8 cellular contexts compared by ENCODE assay signal in the genomic region with DNA sequence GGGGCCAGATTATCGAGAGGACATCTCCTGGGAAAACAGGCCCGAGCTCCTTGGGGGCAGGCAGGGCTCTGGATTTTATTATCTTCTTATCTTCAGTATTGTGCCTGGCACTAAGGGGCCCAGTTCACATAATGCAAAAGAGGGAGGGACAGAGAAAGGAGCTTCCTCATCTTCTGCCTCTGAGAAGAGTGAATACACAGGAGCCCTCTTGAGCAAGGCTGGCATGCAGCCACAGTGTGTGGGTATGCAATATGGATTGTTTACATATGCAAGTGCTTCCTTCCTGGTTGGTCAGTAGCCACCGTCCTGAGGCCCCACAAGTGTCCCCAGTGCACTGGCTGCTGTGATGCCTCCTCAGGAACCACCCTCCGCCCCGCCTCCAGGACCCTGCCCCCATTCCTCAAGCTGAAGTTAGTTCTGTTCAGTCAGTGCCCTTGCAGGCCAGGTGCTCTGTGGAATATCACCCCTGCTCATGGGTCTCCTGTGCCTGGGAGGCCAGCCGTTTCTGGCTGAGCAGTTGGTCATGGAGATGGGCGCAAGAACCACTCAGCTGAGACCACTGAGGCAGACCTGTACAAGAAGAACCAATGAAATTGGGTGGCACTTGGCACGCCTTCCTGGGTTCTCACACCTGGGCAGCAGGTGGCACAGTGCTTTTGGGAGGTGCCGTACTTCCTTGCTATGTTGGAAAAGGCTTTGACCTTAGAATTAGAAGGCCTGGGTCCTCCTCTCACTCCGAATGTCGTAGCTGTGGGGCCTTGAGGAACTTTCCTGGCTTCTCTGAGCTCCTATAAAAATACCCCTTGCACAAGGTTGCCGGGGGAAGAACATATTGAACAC. TPM values are rescaled to one million over a fixed set of nuclear protein-coding genes. Genes with fewer than 3 reads are reported as not detected.
DNase-seq lines count a peak whose midpoint lies in the region; ATAC-seq, FAIRE-seq and TF ChIP-seq lines count a peak whose summit lies in the region.

No MANE protein-coding gene starts in this region.

- TF ChIP-seq CTCF in H1 (IDR thresholded peaks at IDR 0.05; ENCODE audit: control extremely low read depth in 1 of 3, insufficient read depth in 1 of 3, low read depth in 1 of 3, low read length in 3 of 3) (no peak), osteoblast (IDR thresholded peaks at IDR 0.05; ENCODE audit: extremely low read depth, low read depth, low read length) (no peak), MM.1S (IDR thresholded peaks at IDR 0.05; ENCODE audit: low read length) (no peak)

- H3K79me1 ChIP-seq in H1 (ENCODE audit: low read depth, low read length) = no peaks in the 10 kb centered on the region

- H4K5ac ChIP-seq in H1 (ENCODE audit: insufficient read length, low read depth, low read length) = no peak overlapping the region

- H3K9me3 Mint-ChIP-seq in activated T-helper 17 cell treated with anti-CD3 and anti-CD28 coated beads, Interleukin-2, amount 50 U/mL, for 72 hours = no peaks in the 10 kb centered on the region
- no peaks in the 10 kb centered on the region for H3K9me3 Mint-ChIP-seq in T-helper 2 cell treated with Interferon-gamma antibody and Interleukin-4, amounts not matched to agents 5 μg/mL and 100 μg/mL, for 36 hours

- TF ChIP-seq RAD21 in H1 (IDR thresholded peaks at IDR 0.05 in 1 of 2, conservative IDR thresholded peaks at IDR 0.05 in 1 of 2; ENCODE audit: low read depth in 2 of 2, low read length in 2 of 2) = no peak

- H3K27me3 Mint-ChIP-seq in activated T-helper 17 cell treated with anti-CD3 and anti-CD28 coated beads, Interleukin-2, amount 50 U/mL, for 72 hours = no peaks in the 10 kb centered on the region
- peaks cover 4% of the 10 kb centered on the region for H3K27me3 Mint-ChIP-seq in T-helper 2 cell treated with Interferon-gamma antibody and Interleukin-4, amounts not matched to agents 5 μg/mL and 100 μg/mL, for 36 hours (ENCODE audit: low read depth)

- H2BK5ac ChIP-seq in H1 (ENCODE audit: low read depth, low read length) = peak overlapping the region; percentile 41; the same call in 1 of the 2 replicates

- no peaks in the 10 kb centered on the region for H3K36me3 Mint-ChIP-seq in activated T-helper 17 cell treated with anti-CD3 and anti-CD28 coated beads, Interleukin-2, amount 50 U/mL, for 72 hours (ENCODE audit: low read depth)
- no peaks in the 10 kb centered on the region for H3K36me3 Mint-ChIP-seq in T-helper 2 cell treated with Interferon-gamma antibody and Interleukin-4, amounts not matched to agents 5 μg/mL and 100 μg/mL, for 36 hours (ENCODE audit: low read depth)

- H3K27me3 ChIP-seq in H1 (replicated peaks in 1 of 4; ENCODE audit: control insufficient read depth in 3 of 4, extremely low read depth in 1 of 4, insufficient read depth in 3 of 4, low read length in 3 of 4) (no peaks in the 10 kb centered on the region), osteoblast (ENCODE audit: insufficient read depth, low read length) (no peaks in the 10 kb centered on the region), MM.1S (replicated peaks; ENCODE audit: insufficient read depth, low read length) (no peaks in the 10 kb centered on the region)

- H3K9ac ChIP-seq in H1 (replicated peaks in 1 of 4; ENCODE audit: extremely low read depth in 1 of 4, low read depth in 3 of 4, low read length in 3 of 4) = no peak overlapping the region
- no peak overlapping the region for H3K9ac ChIP-seq in MM.1S (ENCODE audit: low read length)

- H4K20me1 ChIP-seq in H1 (replicated peaks in 1 of 2; ENCODE audit: control insufficient read depth in 1 of 2, insufficient read depth in 2 of 2, low read length in 2 of 2) = no peaks in the 10 kb centered on the region
- H4K20me1 ChIP-seq in osteoblast (ENCODE audit: insufficient read depth, low read length) = no peaks in the 10 kb centered on the region
- no peaks in the 10 kb centered on the region for H4K20me1 ChIP-seq in MM.1S (ENCODE audit: insufficient read depth, low read length)

- POLR2A ChIA-PET in H1 (lab: Charles Lee; ENCODE audit: partially characterized antibody) = interaction anchor here (1.2 to 1.6 kb wide), 2 partner anchors 15 to 37 kb away, joined by 3 to 4 read pairs; no protein-coding TSS in a partner anchor

- H2AK5ac ChIP-seq in H1 (ENCODE audit: low read depth, low read length) = peak overlapping the region; percentile 44; the same call in 1 of the 2 replicates

- H3K79me2 ChIP-seq in H1 (ENCODE audit: control insufficient read depth in 1 of 2, insufficient read depth in 2 of 2, low read length in 2 of 2) (no peaks in the 10 kb centered on the region), osteoblast (ENCODE audit: insufficient read depth, low read length) (no peaks in the 10 kb centered on the region), MM.1S (ENCODE audit: low read length) (no peaks in the 10 kb centered on the region)

- no peaks in the 10 kb centered on the region for H3K9me3 ChIP-seq in H1 (ENCODE audit: insufficient read depth in 2 of 2, low read depth in 1 of 2, low read length in 1 of 2)
- H3K9me3 ChIP-seq in osteoblast (ENCODE audit: low read depth, low read length) = no peaks in the 10 kb centered on the region
- no peaks in the 10 kb centered on the region for H3K9me3 ChIP-seq in MM.1S (replicated peaks; ENCODE audit: insufficient read depth, low read length)

- peak overlapping the region; percentile 36; the same call in 1 of the 2 replicates for H3K18ac ChIP-seq in H1 (ENCODE audit: extremely low read depth, low read length)

- H3K4me3 Mint-ChIP-seq in activated T-helper 17 cell treated with anti-CD3 and anti-CD28 coated beads, Interleukin-2, amount 50 U/mL, for 72 hours = no peak overlapping the region
- no peak overlapping the region for H3K4me3 Mint-ChIP-seq in T-helper 2 cell treated with Interferon-gamma antibody and Interleukin-4, amounts not matched to agents 5 μg/mL and 100 μg/mL, for 36 hours

- no peak overlapping the region for H4K8ac ChIP-seq in H1 (ENCODE audit: extremely low read depth, insufficient read depth, low read length)

- H3K23ac ChIP-seq in H1 (ENCODE audit: insufficient read length) = no peak overlapping the region

- no peaks in the 10 kb centered on the region for H3K36me3 ChIP-seq in H1 (ENCODE audit: control insufficient read depth in 2 of 4, insufficient read depth in 4 of 4, low read length in 3 of 4)
- H3K36me3 ChIP-seq in osteoblast (ENCODE audit: insufficient read depth, low read length) = no peaks in the 10 kb centered on the region
- no peaks in the 10 kb centered on the region for H3K36me3 ChIP-seq in MM.1S (replicated peaks; ENCODE audit: insufficient read depth, low read length)

- no peaks in the 10 kb centered on the region for H3K4me1 Mint-ChIP-seq in activated T-helper 17 cell treated with anti-CD3 and anti-CD28 coated beads, Interleukin-2, amount 50 U/mL, for 72 hours
- H3K4me1 Mint-ChIP-seq in T-helper 2 cell treated with Interferon-gamma antibody and Interleukin-4, amounts not matched to agents 5 μg/mL and 100 μg/mL, for 36 hours (ENCODE audit: low read depth) = peaks cover 2% of the 10 kb centered on the region

- H3K4me2 ChIP-seq in H1 (ENCODE audit: insufficient read depth in 1 of 2, low read depth in 2 of 2, low read length in 2 of 2) (no peak overlapping the region; a peak in 1 of 4 replicates), osteoblast (ENCODE audit: insufficient read depth, low read length) (no peak overlapping the region), MM.1S (ENCODE audit: low read depth, low read length) (no peak overlapping the region)

- no peak overlapping the region for H3K27ac Mint-ChIP-seq in activated T-helper 17 cell treated with anti-CD3 and anti-CD28 coated beads, Interleukin-2, amount 50 U/mL, for 72 hours
- no peak overlapping the region for H3K27ac Mint-ChIP-seq in T-helper 2 cell treated with Interferon-gamma antibody and Interleukin-4, amounts not matched to agents 5 μg/mL and 100 μg/mL, for 36 hours

- 84% methylated on average over 12 of the region's 12 CpGs; no CpG with 5 or more reads in 1 of the 2 experiments for WGBS in H1 (ENCODE audit: extremely low coverage in 1 of 2, insufficient coverage in 1 of 2, insufficient read length in 1 of 2, insufficient replicate concordance in 2 of 2, low coverage in 1 of 2, low lambda C conversion rate in 2 of 2, missing lambda C conversion rate in 1 of 2), 2 experiments

- no peak overlapping the region for H2BK120ac ChIP-seq in H1 (replicated peaks; ENCODE audit: low read depth, low read length)

- no peak for FAIRE-seq in H1 (lab: Jason Lieb, UNC)

- H3F3A ChIP-seq in MM.1S (ENCODE audit: insufficient read depth, low read length) = no peaks in the 10 kb centered on the region

- no peak for ATAC-seq in GM21515 (IDR thresholded peaks at IDR 0.05; ENCODE audit: unreplicated experiment)
- ATAC-seq in activated T-helper 17 cell treated with anti-CD3 and anti-CD28 coated beads, Interleukin-2, amount 50 U/mL, for 72 hours (replicated peaks) = no peak

- no peak overlapping the region for H2BK20ac ChIP-seq in H1 (ENCODE audit: low read length)

- peaks cover 1% of the 10 kb centered on the region; the same call in 1 of the 2 replicates for H3K23me2 ChIP-seq in H1 (ENCODE audit: low read depth, low read length)

- no peak overlapping the region for H3K4me3 ChIP-seq in H1 (ENCODE audit: extremely low read depth in 1 of 4, insufficient read depth in 2 of 4, low read depth in 3 of 4, low read length in 4 of 4)
- H3K4me3 ChIP-seq in osteoblast (ENCODE audit: insufficient read depth, low read length) = no peak overlapping the region
- no peak overlapping the region for H3K4me3 ChIP-seq in MM.1S (ENCODE audit: low read length)

- no peak overlapping the region for H3K14ac ChIP-seq in H1 (ENCODE audit: insufficient read length)

- CTCF ChIA-PET in H1 (lab: Charles Lee; ENCODE audit: partially characterized antibody) = interaction anchor here (0.6 to 2.8 kb wide), 6 partner anchors 12 to 93 kb away, joined by 3 to 11 read pairs (median 3); no protein-coding TSS in a partner anchor

- H4K91ac ChIP-seq in H1 (replicated peaks; ENCODE audit: insufficient read length, low read length) = peak overlapping the region; percentile 42

- no peak for TF ChIP-seq EP300 in H1 (IDR thresholded peaks at IDR 0.05; ENCODE audit: borderline replicate concordance in 1 of 2, low read depth in 2 of 2, low read length in 2 of 2)

- H3K4me1 ChIP-seq in H1 (replicated peaks in 1 of 4; ENCODE audit: control insufficient read depth in 3 of 4, insufficient read depth in 4 of 4, low read length in 3 of 4) (peaks cover 3 to 11% (median 6%) of the 10 kb centered on the region in 4 experiments), osteoblast (ENCODE audit: insufficient read depth, low read length) (peaks cover 20% of the 10 kb centered on the region), MM.1S (ENCODE audit: low read length) (no peaks in the 10 kb centered on the region)

- peak overlapping the region; percentile 93; the same call in 1 of the 2 replicates for H2BK12ac ChIP-seq in H1 (ENCODE audit: low read depth, low read length)

- H2AFZ ChIP-seq in H1 (ENCODE audit: low read length) = no peak overlapping the region
- peak overlapping the region; percentile 44 for H2AFZ ChIP-seq in osteoblast (ENCODE audit: low read length)
- no peak overlapping the region for H2AFZ ChIP-seq in MM.1S (ENCODE audit: low read length)

- TF ChIP-seq POLR2A in H1 (IDR thresholded peaks at IDR 0.05; ENCODE audit: control extremely low read depth in 1 of 2, low read depth in 2 of 2, low read length in 2 of 2) = no peak

- peak overlapping the region; percentile 100 for H2BK15ac ChIP-seq in H1 (ENCODE audit: low read length)

- no peak overlapping the region for H3K4ac ChIP-seq in H1 (replicated peaks; ENCODE audit: insufficient read length, low read depth, low read length)

- DNase-seq in H4 (ENCODE audit: low spot score) (peak; percentile 68), NCI-H69 (lab: John Stamatoyannopoulos, UW) (peak; percentile 62), H1 (ENCODE audit: low read depth in 1 of 2, low spot score in 2 of 2) (no peak), osteoblast (ENCODE audit: insufficient read length, low spot score, missing footprints) (peak; percentile 72), MM.1S (no peak)
- no peak for DNase-seq in T-helper 2 cell treated with Interferon-gamma antibody and Interleukin-4, amounts not matched to agents 5 μg/mL and 100 μg/mL, for 36 hours (ENCODE audit: low spot score)

- no peak overlapping the region for H3K56ac ChIP-seq in H1 (replicated peaks; ENCODE audit: insufficient read length, low read depth, low read length)

- no peaks in the 10 kb centered on the region for H3K9me2 ChIP-seq in MM.1S (replicated peaks; ENCODE audit: insufficient read depth, low read length)

- H3K27ac ChIP-seq in H1 (ENCODE audit: low read depth, low read length) (no peak overlapping the region; the same call in 1 of the 2 replicates), osteoblast (ENCODE audit: low read depth, low read length) (no peak overlapping the region), MM.1S (ENCODE audit: low read length) (no peak overlapping the region)

RNA-seq across cellular contexts. Expression of gene ACTN1, which starts 35.1 kb away (rescaled TPM):
- 102 and 127 TPM in 2 replicates for total RNA-seq in H4 (2014; rRNA removed; shearing (Covaris generic))
- total RNA-seq in H1 (2021; fragmentation: NEBNext Ultra II Directional; extraction: Animal tissue kit (Norgen Biotek cat#: 25700)) = 253 and 262 TPM in 2 replicates
- polyA plus RNA-seq in H1 (2011; rRNA removed) = 236 and 302 TPM in 2 replicates
- polyA plus RNA-seq in H1 (2011; cell fraction: cytosol; rRNA removed) = 181 TPM
- 508 TPM for polyA plus RNA-seq in H1 (2011; cell fraction: nucleus; rRNA removed)
- 230 to 270 TPM (median 252 TPM) in 4 replicates for polyA plus RNA-seq in H1 (2012, experiment 1 of 2)
- polyA plus RNA-seq in H1 (2012, experiment 2 of 2) = 133 TPM
- 162 TPM for polyA plus RNA-seq in H1 (2013, experiment 1 of 2)
- 147 TPM for polyA plus RNA-seq in H1 (2013, experiment 2 of 2)
- polyA minus RNA-seq in H1 (2011; rRNA and poly(A)+ RNA removed) = 205 and 224 TPM in 2 replicates
- polyA minus RNA-seq in H1 (2011; cell fraction: cytosol; rRNA and poly(A)+ RNA removed) = 222 TPM
- 201 TPM for polyA minus RNA-seq in H1 (2011; cell fraction: nucleus; rRNA and poly(A)+ RNA removed)
- total RNA-seq in osteoblast = 444 and 447 TPM in 2 replicates
- total RNA-seq in activated T-helper 17 cell treated with anti-CD3 and anti-CD28 coated beads, Interleukin-2, amount 50 U/mL, for 72 hours = 10 to 100 TPM; 38.3 to 54.1 TPM

Comparison
In these comparisons a context has a peak if more than half of its experiments do, and no peak if none do; other contexts are left out.
1. DNase-seq: peak in H4 (single experiment), NCI-H69 (single experiment) and osteoblast (single experiment); none in H1 (0 of 2), MM.1S (single experiment) and T-helper 2 cell treated with Interferon-gamma antibody and Interleukin-4, amounts not matched to agents 5 μg/mL and 100 μg/mL, for 36 hours (single experiment).